26 cellular contexts compared by ENCODE assay signal in the genomic region with DNA sequence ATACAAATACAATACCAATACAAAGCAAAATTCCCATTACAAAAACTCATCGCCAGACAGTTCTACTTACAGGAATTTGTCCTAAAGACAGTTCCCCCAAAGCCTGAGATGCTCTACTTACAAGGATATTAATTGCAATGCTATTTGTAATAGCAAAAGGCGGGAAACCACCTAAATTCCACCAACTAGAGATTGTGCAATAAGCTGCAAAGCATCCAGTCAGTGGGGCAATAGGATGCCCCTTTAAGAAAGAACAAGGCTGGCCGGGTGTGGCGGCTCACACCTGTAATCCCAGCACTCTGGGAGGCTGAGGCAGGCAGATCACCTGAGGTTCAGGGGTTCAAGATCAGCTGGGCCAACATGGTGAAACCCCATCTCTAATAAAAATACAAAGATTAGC. TPM values are rescaled to one million over a fixed set of nuclear protein-coding genes. Genes with fewer than 3 reads are reported as not detected.
"Had no signal": no experiment of that assay in that cellular context is flagged by ENCODE, and none has a peak within 500 bp of the region (broad histone marks: within the 10 kb centered on the region; RNA-seq: fewer than 3 reads in every experiment).

No MANE protein-coding gene starts in this region.

- H3K27me3 ChIP-seq: gastrocnemius medialis, heart left ventricle had no signal

- H3K4me1 ChIP-seq: gastrocnemius medialis, lower lobe of right lung, prostate gland, spleen had no signal

- H3K27ac ChIP-seq: coronary artery, gastrocnemius medialis, heart left ventricle, lower lobe of right lung, prostate gland, spleen had no signal

- H3K9me3 ChIP-seq: gastrocnemius medialis, heart left ventricle, lower lobe of right lung, prostate gland had no signal

- DNase-seq: activated CD4-positive, alpha-beta T cell treated with anti-CD3 and anti-CD28 coated beads, Interleukin-2, amount 50 U/mL, for 1 hour; activated naive CD4-positive, alpha-beta T cell treated with Interleukin-2 at 50 U/mL for 16 hours; activated naive CD8-positive, alpha-beta T cell treated with anti-CD3 and anti-CD28 coated beads, Interleukin-2, amount 50 U/mL, for 24 hours; central memory CD4-positive, alpha-beta T cell; effector CD8-positive, alpha-beta T cell; gastrocnemius medialis; heart left ventricle; immature natural killer cell; left colon; lower lobe of right lung; midbrain; spleen; stimulated activated CD4-positive, alpha-beta T cell treated with anti-CD3 and anti-CD28 coated beads, Interleukin-1b, Interleukin-23, amount 100 ng/mL, for 48 hours; stimulated activated naive CD8-positive, alpha-beta T cell treated with anti-CD3 and anti-CD28 coated beads, Interleukin-15, amount 100 ng/mL, for 72 hours; T-cell; T-helper 9 cell had no signal

- H3K36me3 ChIP-seq: gastrocnemius medialis, heart left ventricle, lower lobe of right lung, prostate gland, spleen had no signal

- H3K4me3 ChIP-seq: coronary artery, gastrocnemius medialis, heart left ventricle, lower lobe of right lung, prostate gland, spleen had no signal

- ATAC-seq: activated CD4-positive, CD25-positive, alpha-beta regulatory T cell treated with anti-CD3 and anti-CD28 coated beads, Interleukin-2, amount 50 U/mL, for 24 hours; activated naive CD8-positive, alpha-beta T cell treated with anti-CD3 and anti-CD28 coated beads, Interleukin-2, amount 50 U/mL, for 24 hours; activated T-helper 17 cell treated with anti-CD3 and anti-CD28 coated beads, Interleukin-2, amount 50 U/mL, for 72 hours; gastrocnemius medialis; heart left ventricle; left colon; lower lobe of right lung; sciatic nerve; stimulated activated naive CD8-positive, alpha-beta T cell treated with anti-CD3 and anti-CD28 coated beads, Interleukin-15, amount 100 ng/mL, for 72 hours; T-cell had no signal

RNA-seq across cellular contexts. Expression of gene FAM209B, which starts 39.1 kb away (rescaled TPM):
- total RNA-seq: fibroblast of lung, gastrocnemius medialis, left colon, myocyte, sciatic nerve, temporal lobe had no signal

RNA-seq across cellular contexts. Expression of gene FAM209A, which starts 47.6 kb away (rescaled TPM):
- total RNA-seq: fibroblast of lung, gastrocnemius medialis, myocyte, sciatic nerve, temporal lobe had no signal
- polyA plus RNA-seq: heart left ventricle, neural cell had no signal

RNA-seq across cellular contexts. Expression of gene TFAP2C, which starts 56.9 kb away (rescaled TPM):
- total RNA-seq: activated CD8-positive, alpha-beta memory T cell treated with anti-CD3 and anti-CD28 coated beads for 36 hours; activated T-helper 17 cell treated with anti-CD3 and anti-CD28 coated beads, Interleukin-2, amount 50 U/mL, for 72 hours; fibroblast of lung; myocyte had no signal
- polyA plus RNA-seq: heart left ventricle, immature natural killer cell, neural cell had no signal
